ENCODE assay signal across 11 cellular contexts in genomic region chr7:50308301-50309129, GRCh38. TPM values are rescaled to one million over a fixed set of nuclear protein-coding genes. Genes with fewer than 3 reads are reported as not detected.
DNase-seq lines count a peak whose midpoint lies in the region; ATAC-seq and TF ChIP-seq lines count a peak whose summit lies in the region.
"Had no signal": no experiment of that assay in that cellular context is flagged by ENCODE, and none has a peak within 500 bp of the region (broad histone marks: within the 10 kb centered on the region; RNA-seq: fewer than 3 reads in every experiment).

No MANE protein-coding gene starts in this region.

- H3K27ac Mint-ChIP-seq in activated CD4-positive, alpha-beta T cell treated with anti-CD3 and anti-CD28 coated beads, Interleukin-2, amount 10 ng/mL, durations not matched to agents 7 days and 5 days = peak overlapping the region; percentile 100

- H3K9me3 Mint-ChIP-seq in activated CD4-positive, alpha-beta T cell treated with anti-CD3 and anti-CD28 coated beads, Interleukin-2, amount 10 ng/mL, durations not matched to agents 7 days and 5 days = no peaks in the 10 kb centered on the region

- POLR2A ChIA-PET in activated CD4-positive, alpha-beta T cell treated with anti-CD3 and anti-CD28 coated beads, Interleukin-2, amount 10 ng/mL, durations not matched to agents 7 days and 5 days (lab: Charles Lee) = no interaction called here
- POLR2A ChIA-PET in PC-3 (lab: Charles Lee; ENCODE audit: unreplicated experiment) = no interaction called here

- H3K4me1 ChIP-seq in muscle layer of duodenum (ENCODE audit: control insufficient read depth in 1 of 2, insufficient read depth in 2 of 2, low read length in 2 of 2) (peaks cover 0 to 7% of the 10 kb centered on the region in 2 donors), PC-3 (ENCODE audit: insufficient read depth, low read length) (no peaks in the 10 kb centered on the region)

- ATAC-seq in HG02759 (IDR thresholded peaks at IDR 0.05; ENCODE audit: unreplicated experiment) (peak; percentile 21), PC-3 (no peak), HG03565 (IDR thresholded peaks at IDR 0.05; ENCODE audit: unreplicated experiment) (no peak), HG03342 (IDR thresholded peaks at IDR 0.05; ENCODE audit: unreplicated experiment) (no peak)

- peak overlapping the region; percentile 97 for H3K4me3 Mint-ChIP-seq in activated CD4-positive, alpha-beta T cell treated with anti-CD3 and anti-CD28 coated beads, Interleukin-2, amount 10 ng/mL, durations not matched to agents 7 days and 5 days

- no peak overlapping the region for H3K9ac ChIP-seq in PC-3 (ENCODE audit: low read length)

- DNase-seq in GM06990 (ENCODE audit: extremely low read depth, insufficient read length) = peak; percentile 65
- peak; percentile 44 for DNase-seq in activated CD4-positive, alpha-beta T cell treated with anti-CD3 and anti-CD28 coated beads, Interleukin-2, amount 10 ng/mL, durations not matched to agents 7 days and 5 days
- no peak for DNase-seq in PC-3
- no peak for DNase-seq in NCI-H2196 (lab: John Stamatoyannopoulos, UW; ENCODE audit: unreplicated experiment)
- DNase-seq: glutamatergic neuron had no signal

- H3K4me2 ChIP-seq in PC-3 (ENCODE audit: low read length) = no peak overlapping the region

- H3K36me3 Mint-ChIP-seq in activated CD4-positive, alpha-beta T cell treated with anti-CD3 and anti-CD28 coated beads, Interleukin-2, amount 10 ng/mL, durations not matched to agents 7 days and 5 days (ENCODE audit: low read depth) = peaks cover 85% of the 10 kb centered on the region

- H3K9me3 ChIP-seq in muscle layer of duodenum (ENCODE audit: control insufficient read depth in 1 of 2, low read length in 2 of 2) (no peaks in the 10 kb centered on the region), PC-3 (ENCODE audit: low read length) (no peaks in the 10 kb centered on the region)

- H3K4me3 ChIP-seq in GM06990 (replicated peaks; ENCODE audit: low read depth, low read length) = peak overlapping the region; percentile 85
- H3K4me3 ChIP-seq in muscle layer of duodenum (ENCODE audit: low read depth in 1 of 2, low read length in 2 of 2) = peak overlapping the region in 1 of 2 donors; percentile 12
- no peak overlapping the region for H3K4me3 ChIP-seq in PC-3 (ENCODE audit: low read length)

- intact Hi-C loops in PC-3 (cut with micrococcal nuclease) = no loop called here

- no peaks in the 10 kb centered on the region for H4K20me1 ChIP-seq in PC-3 (ENCODE audit: low read length)

- H3K36me3 ChIP-seq in GM06990 (ENCODE audit: control insufficient read depth, insufficient read depth, low read length) = no peaks in the 10 kb centered on the region
- no peaks in the 10 kb centered on the region for H3K36me3 ChIP-seq in muscle layer of duodenum (ENCODE audit: control insufficient read depth in 1 of 2, insufficient read depth in 2 of 2, low read length in 2 of 2)
- no peaks in the 10 kb centered on the region for H3K36me3 ChIP-seq in PC-3 (ENCODE audit: low read depth, low read length)

- H3K9me2 ChIP-seq in PC-3 (replicated peaks; ENCODE audit: low read length) = no peaks in the 10 kb centered on the region

- no peaks in the 10 kb centered on the region for H3F3A ChIP-seq in PC-3 (ENCODE audit: low read length, unreplicated experiment)

- H3K27ac ChIP-seq in muscle layer of duodenum (ENCODE audit: low read length) (peak overlapping the region; percentile 71), PC-3 (ENCODE audit: low read length) (no peak overlapping the region)

- no peaks in the 10 kb centered on the region for H3K79me2 ChIP-seq in PC-3 (ENCODE audit: low read length)

- no peak for TF ChIP-seq CTCF in GM06990 (IDR thresholded peaks at IDR 0.05; ENCODE audit: insufficient read depth, low read length, poor library complexity, severe bottlenecking)
- no peak for TF ChIP-seq CTCF in PC-3 (conservative IDR thresholded peaks at IDR 0.05; ENCODE audit: low read depth, low read length)

- no peaks in the 10 kb centered on the region for H3K27me3 Mint-ChIP-seq in activated CD4-positive, alpha-beta T cell treated with anti-CD3 and anti-CD28 coated beads, Interleukin-2, amount 10 ng/mL, durations not matched to agents 7 days and 5 days

- peaks cover 21% of the 10 kb centered on the region for H3K4me1 Mint-ChIP-seq in activated CD4-positive, alpha-beta T cell treated with anti-CD3 and anti-CD28 coated beads, Interleukin-2, amount 10 ng/mL, durations not matched to agents 7 days and 5 days

- CTCF ChIA-PET in activated CD4-positive, alpha-beta T cell treated with anti-CD3 and anti-CD28 coated beads, Interleukin-2, amount 10 ng/mL, durations not matched to agents 7 days and 5 days (lab: Charles Lee) = interaction anchor here (0.7 to 19.7 kb wide), 10 partner anchors 9 to 108 kb away, joined by 3 to 200 read pairs (median 4); no protein-coding TSS in a partner anchor
- CTCF ChIA-PET in PC-3 (lab: Charles Lee) = no interaction called here

- no peak overlapping the region for H2AFZ ChIP-seq in PC-3 (ENCODE audit: low read length)

- H3K27me3 ChIP-seq in GM06990 (replicated peaks; ENCODE audit: control insufficient read depth, insufficient read depth, low read length) (no peaks in the 10 kb centered on the region), muscle layer of duodenum (ENCODE audit: low read depth, low read length) (peaks cover under 1% of the 10 kb centered on the region), PC-3 (ENCODE audit: low read length) (peaks cover 89% of the 10 kb centered on the region)

- no TSS peak for BruUV-seq in PC-3 (replicated peaks; lab: Mats Ljungman, UMichigan)

RNA-seq across cellular contexts. Expression of gene IKZF1, which starts 4.0 kb away (rescaled TPM):
- 100 to 1,000 TPM; 379 to 406 TPM for total RNA-seq in activated CD4-positive, alpha-beta T cell treated with anti-CD3 and anti-CD28 coated beads, Interleukin-2, amount 10 ng/mL, durations not matched to agents 7 days and 5 days
- total RNA-seq in PC-3 (2014; rRNA removed) = not detected in 2 replicates
- total RNA-seq: bronchial epithelial cell, G401 had no signal

Comparison
In these comparisons a context has a peak if more than half of its experiments do, and no peak if none do; other contexts are left out.
1. DNase-seq: peak in GM06990 (single experiment) and activated CD4-positive, alpha-beta T cell treated with anti-CD3 and anti-CD28 coated beads, Interleukin-2, amount 10 ng/mL, durations not matched to agents 7 days and 5 days (single experiment); none in PC-3 (single experiment) and NCI-H2196 (single experiment).
2. RNA of gene IKZF1, which starts 4.0 kb away (total RNA-seq): 379 to 406 TPM in activated CD4-positive, alpha-beta T cell treated with anti-CD3 and anti-CD28 coated beads, Interleukin-2, amount 10 ng/mL, durations not matched to agents 7 days and 5 days; not detected in PC-3; every median in the first group is over 100 times any median in the second.